Comparison of ENCODE assay signal across 8 cellular contexts in the genomic region with DNA sequence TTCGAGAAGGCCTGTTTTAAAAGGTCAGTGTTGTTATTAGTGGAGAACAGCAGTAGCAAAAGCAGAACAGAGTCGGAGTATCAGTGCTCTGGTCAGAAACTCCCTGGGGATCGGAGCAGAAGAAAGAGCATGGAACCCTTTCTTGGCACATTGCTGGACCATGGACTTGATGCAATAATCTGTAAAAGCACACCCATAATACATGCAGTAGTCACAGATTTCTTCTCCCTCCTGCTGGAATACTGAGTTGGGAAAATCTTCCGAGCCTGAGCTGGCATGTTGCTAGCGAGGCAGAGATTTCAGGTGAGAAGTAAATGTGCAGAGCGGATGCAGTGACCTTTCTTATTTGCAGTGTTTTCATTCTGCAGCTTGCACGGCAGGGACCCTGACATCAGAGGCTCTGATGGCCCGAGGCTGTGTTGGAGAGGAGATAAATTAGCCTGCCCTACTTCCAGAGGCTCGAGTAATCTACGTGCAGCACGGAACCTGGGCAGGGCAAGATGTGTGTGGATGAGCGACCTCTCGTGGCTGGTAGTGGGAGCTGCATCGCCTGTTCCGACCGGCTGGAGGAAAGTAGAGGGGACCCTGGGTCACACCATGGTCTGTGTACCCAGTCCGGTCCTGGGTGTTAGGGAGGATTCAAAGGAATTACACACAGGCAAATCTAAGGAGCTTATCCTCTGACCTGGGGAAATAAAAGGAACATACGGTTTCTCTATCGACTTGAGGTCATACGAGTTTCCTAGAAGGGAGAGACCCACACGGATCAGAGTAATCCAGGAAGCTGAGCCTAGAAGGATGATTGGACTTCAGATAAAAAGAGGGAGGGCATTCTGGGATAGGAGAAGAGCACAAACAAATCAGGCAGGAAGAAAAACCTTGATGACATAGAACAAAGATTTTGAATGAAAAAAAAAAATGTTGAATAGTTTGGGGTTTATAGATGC.
DNase-seq lines count a peak whose midpoint lies in the region; ATAC-seq and TF ChIP-seq lines count a peak whose summit lies in the region.

No MANE protein-coding gene starts in this region.

- POLR2A ChIA-PET in SK-N-SH (lab: Yijun Ruan, JAX), result no interaction called here

- H3K9me3 Mint-ChIP-seq in activated naive CD4-positive, alpha-beta T cell treated with anti-CD3 and anti-CD28 coated beads, Interleukin-2, amount 50 U/mL, for 24 hours, result no peaks in the 10 kb centered on the region
- no peaks in the 10 kb centered on the region for H3K9me3 Mint-ChIP-seq in glutamatergic neuron (ENCODE audit: unreplicated experiment)

- H3K9ac ChIP-seq in SK-N-SH, result no peak overlapping the region

- peak overlapping the region; percentile 32 for H2AFZ ChIP-seq in SK-N-SH (ENCODE audit: low read depth)

- peak overlapping the region; percentile 3 for H3K27ac Mint-ChIP-seq in activated naive CD4-positive, alpha-beta T cell treated with anti-CD3 and anti-CD28 coated beads, Interleukin-2, amount 50 U/mL, for 24 hours
- H3K27ac Mint-ChIP-seq in glutamatergic neuron (ENCODE audit: unreplicated experiment), result peak overlapping the region; percentile 4

- no peaks in the 10 kb centered on the region for H3K79me2 ChIP-seq in SK-N-SH (ENCODE audit: insufficient read depth)

- WGBS in SK-N-SH (ENCODE audit: low lambda C conversion rate), result 34% methylated on average over 20 of the region's 21 CpGs

- H3K9me2 ChIP-seq in SK-N-SH, result no peaks in the 10 kb centered on the region

- peaks cover 7% of the 10 kb centered on the region for H3K4me1 Mint-ChIP-seq in activated naive CD4-positive, alpha-beta T cell treated with anti-CD3 and anti-CD28 coated beads, Interleukin-2, amount 50 U/mL, for 24 hours
- peaks cover 8% of the 10 kb centered on the region for H3K4me1 Mint-ChIP-seq in glutamatergic neuron (ENCODE audit: low read depth, unreplicated experiment)

- H3K27ac ChIP-seq in SK-N-SH (ENCODE audit: low read depth in 2 of 2, low read length in 1 of 2), result no peak overlapping the region
- no peak overlapping the region for H3K27ac ChIP-seq in upper lobe of right lung

- peaks cover 5 to 30% of the 10 kb centered on the region in 2 experiments for H3K4me1 ChIP-seq in SK-N-SH (ENCODE audit: control insufficient read depth in 1 of 2, insufficient read depth in 2 of 2, low read depth in 1 of 2, low read length in 1 of 2)
- peaks cover 4% of the 10 kb centered on the region for H3K4me1 ChIP-seq in upper lobe of right lung

- H3K27me3 ChIP-seq in SK-N-SH (ENCODE audit: insufficient read depth), result no peaks in the 10 kb centered on the region
- no peaks in the 10 kb centered on the region for H3K27me3 ChIP-seq in upper lobe of right lung

- TF ChIP-seq CTCF in SK-N-SH (IDR thresholded peaks at IDR 0.05) (peak; percentile 94), glutamatergic neuron (IDR thresholded peaks at IDR 0.05; ENCODE audit: partially characterized antibody, unreplicated experiment) (peak; percentile 90), upper lobe of right lung (IDR thresholded peaks at IDR 0.05) (peak; percentile 86)

- H3K9me3 ChIP-seq in SK-N-SH (no peaks in the 10 kb centered on the region), upper lobe of right lung (no peaks in the 10 kb centered on the region)

- H3K4me3 Mint-ChIP-seq in activated naive CD4-positive, alpha-beta T cell treated with anti-CD3 and anti-CD28 coated beads, Interleukin-2, amount 50 U/mL, for 24 hours, result no peak overlapping the region
- H3K4me3 Mint-ChIP-seq in glutamatergic neuron (ENCODE audit: unreplicated experiment), result no peak overlapping the region

- H4K20me1 ChIP-seq in SK-N-SH (ENCODE audit: insufficient read depth), result no peaks in the 10 kb centered on the region

- no peaks in the 10 kb centered on the region for H3K36me3 ChIP-seq in SK-N-SH (replicated peaks in 1 of 2; ENCODE audit: control insufficient read depth in 1 of 2, insufficient read depth in 2 of 2, low read length in 1 of 2)
- H3K36me3 ChIP-seq in upper lobe of right lung, result no peaks in the 10 kb centered on the region

- peak; percentile 89 for ATAC-seq in GM21528 (IDR thresholded peaks at IDR 0.05; ENCODE audit: low FRiP score, unreplicated experiment)
- ATAC-seq in upper lobe of right lung, result peak; percentile 98

- H3K4me3 ChIP-seq in SK-N-SH (ENCODE audit: low read depth in 2 of 2, low read length in 1 of 2) (no peak overlapping the region; a peak in 2 of 4 replicates), upper lobe of right lung (no peak overlapping the region)

- peak; percentile 8 for DNase-seq in DMS114 treated with DMSO at 0.1 percent for 48 hours (lab: John Stamatoyannopoulos, UW; ENCODE audit: unreplicated experiment)
- peak; percentile 54 for DNase-seq in LHCN-M2 (ENCODE audit: low read depth)
- DNase-seq in SK-N-SH, result peak; percentile 70
- peak; percentile 85 for DNase-seq in glutamatergic neuron
- DNase-seq in posterior cingulate gyrus, result peak; percentile 61 to 97 (median 80)
- DNase-seq in upper lobe of right lung, result peak; percentile 81

- H3K4me2 ChIP-seq in SK-N-SH, result no peak overlapping the region

- CTCF ChIA-PET in SK-N-SH (lab: Yijun Ruan, JAX), result interaction anchor here (0.6 to 4.8 kb wide), 52 partner anchors 8 to 631 kb away, joined by 3 to 48 read pairs (median 4); a partner anchor contains a TSS

- intact Hi-C loops in posterior cingulate gyrus (cut with DNase I), result loop anchor here (5.0 kb wide), 3 partner anchors 122 to 203 kb away; a partner anchor contains a TSS
- intact Hi-C loops in upper lobe of right lung (cut with DNase I), result no loop called here

- no peaks in the 10 kb centered on the region for H3K36me3 Mint-ChIP-seq in activated naive CD4-positive, alpha-beta T cell treated with anti-CD3 and anti-CD28 coated beads, Interleukin-2, amount 50 U/mL, for 24 hours
- H3K36me3 Mint-ChIP-seq in glutamatergic neuron (ENCODE audit: unreplicated experiment), result no peaks in the 10 kb centered on the region

- no peak for TF ChIP-seq EP300 in SK-N-SH (IDR thresholded peaks at IDR 0.05; ENCODE audit: borderline replicate concordance in 1 of 2, low read depth in 1 of 2, low read length in 1 of 2)

- peak; percentile 87 for TF ChIP-seq RAD21 in SK-N-SH (IDR thresholded peaks at IDR 0.05; ENCODE audit: low read length)

- H3K27me3 Mint-ChIP-seq in activated naive CD4-positive, alpha-beta T cell treated with anti-CD3 and anti-CD28 coated beads, Interleukin-2, amount 50 U/mL, for 24 hours, result peaks cover 8% of the 10 kb centered on the region
- H3K27me3 Mint-ChIP-seq in glutamatergic neuron (ENCODE audit: unreplicated experiment), result no peaks in the 10 kb centered on the region

- H3F3A ChIP-seq in SK-N-SH (replicated peaks; ENCODE audit: insufficient read depth), result peaks cover 4% of the 10 kb centered on the region

TF ChIP-seq in SK-N-SH, 30 proteins besides CTCF, POLR2A, EP300 and RAD21:
- TF ChIP-seq FOSL2 (IDR thresholded peaks at IDR 0.05; ENCODE audit: borderline replicate concordance, low read depth), result no peak
- TF ChIP-seq SMC3 (IDR thresholded peaks at IDR 0.05; ENCODE audit: low read depth, low read length), result peak; percentile 92
- no peak for TF ChIP-seq POLR2AphosphoS5 (IDR thresholded peaks at IDR 0.05; ENCODE audit: low read depth, low read length)
- TF ChIP-seq, protein P1, sequence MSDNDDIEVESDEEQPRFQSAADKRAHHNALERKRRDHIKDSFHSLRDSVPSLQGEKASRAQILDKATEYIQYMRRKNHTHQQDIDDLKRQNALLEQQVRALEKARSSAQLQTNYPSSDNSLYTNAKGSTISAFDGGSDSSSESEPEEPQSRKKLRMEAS (IDR thresholded peaks at IDR 0.05; ENCODE audit: low read depth), result no peak
- peak; percentile 41; the same call in 1 of the 2 replicates for TF ChIP-seq GATA2 (CRISPR knock-in tag; IDR thresholded peaks at IDR 0.05)

Comparison
In these comparisons a context has a peak if more than half of its experiments do, and no peak if none do; other contexts are left out.
1. DNase-seq: peak in every context shown above with its lines; median percentile 85 in glutamatergic neuron; 81 in upper lobe of right lung; 80 in posterior cingulate gyrus; 70 in SK-N-SH; 54 in LHCN-M2; 8 in DMS114 treated with DMSO at 0.1 percent for 48 hours.